ENCODE assay signal across 16 cellular contexts in the genomic region with DNA sequence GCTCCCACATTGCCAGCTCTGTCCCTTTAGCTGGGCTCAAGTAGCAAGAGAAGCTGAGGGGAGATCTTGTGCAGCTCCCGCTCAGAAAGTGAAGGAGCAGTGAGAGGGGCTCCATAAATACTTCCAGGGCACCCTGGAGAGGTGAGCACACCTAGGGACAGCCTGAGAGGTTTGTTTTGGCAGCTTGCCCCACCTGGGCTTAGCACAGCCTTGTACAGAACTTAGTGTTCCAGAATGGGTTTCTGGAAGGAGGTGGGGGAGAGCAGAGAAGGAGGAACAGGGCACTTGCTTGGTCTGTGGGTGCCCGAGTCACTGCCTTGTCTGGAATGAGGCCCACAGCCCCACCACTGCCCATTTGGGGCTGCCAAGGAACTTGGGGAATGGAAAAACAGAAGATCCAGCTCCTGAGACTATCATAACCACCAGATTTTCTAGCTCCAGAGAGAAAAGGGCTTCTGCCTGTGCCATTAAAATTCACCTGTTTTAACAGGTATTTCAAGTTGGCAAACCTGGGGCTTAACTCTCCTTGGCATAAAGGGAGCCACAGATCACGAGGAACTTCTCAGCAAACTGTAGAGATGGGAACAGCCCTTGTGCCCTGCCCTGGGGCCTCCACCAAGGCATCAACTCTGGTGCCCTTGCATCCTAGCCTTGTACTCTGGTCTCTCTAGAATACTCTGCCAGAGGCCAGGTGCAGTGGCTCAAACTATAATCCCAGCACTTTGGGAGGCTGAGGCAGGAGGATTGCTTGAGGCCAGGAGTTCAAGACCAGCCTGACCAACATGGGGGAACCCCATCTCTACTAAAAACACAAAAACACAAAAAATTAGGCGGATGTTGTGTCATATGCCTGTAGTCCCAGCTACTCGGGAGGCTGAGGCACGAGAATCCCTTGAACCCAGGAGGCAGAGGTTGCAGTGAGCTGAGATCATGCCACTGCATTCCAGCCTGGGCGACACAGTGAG. TPM values are rescaled to one million over a fixed set of nuclear protein-coding genes. Genes with fewer than 3 reads are reported as not detected.
A peak's percentile ranks its signal among the peaks of the same experiment; 100 is the strongest.
DNase-seq lines count a peak whose midpoint lies in the region; ATAC-seq and TF ChIP-seq lines count a peak whose summit lies in the region.
"Had no signal": no experiment of that assay in that cellular context is flagged by ENCODE, and none has a peak within 500 bp of the region (broad histone marks: within the 10 kb centered on the region; RNA-seq: fewer than 3 reads in every experiment).

No MANE protein-coding gene starts in this region.

- BruUV-seq in HCT116 (replicated peaks; lab: Mats Ljungman, UMichigan) (no TSS peak), OCI-LY7 (replicated peaks; lab: Mats Ljungman, UMichigan) (no TSS peak)

- no peak for TF ChIP-seq RAD21 in HCT116 (IDR thresholded peaks at IDR 0.05; ENCODE audit: low read depth)

- H3K27me3 ChIP-seq in HCT116 (ENCODE audit: insufficient read depth, low read length) (no peaks in the 10 kb centered on the region), esophagus squamous epithelium (no peaks in the 10 kb centered on the region), rectal smooth muscle tissue (ENCODE audit: control insufficient read depth, insufficient read depth, low read length) (no peaks in the 10 kb centered on the region)

- H3K79me2 ChIP-seq in HCT116 (ENCODE audit: insufficient read depth, low read length) (no peaks in the 10 kb centered on the region), OCI-LY7 (ENCODE audit: insufficient read depth, low read depth, low read length) (no peaks in the 10 kb centered on the region)

- no peaks in the 10 kb centered on the region for H3K36me3 ChIP-seq in HCT116 (ENCODE audit: control insufficient read depth in 1 of 2, insufficient read depth in 2 of 2, low read length in 2 of 2)
- peaks cover 0 to 39% (median 0%) of the 10 kb centered on the region in 3 donors for H3K36me3 ChIP-seq in esophagus squamous epithelium
- peaks cover 5% of the 10 kb centered on the region for H3K36me3 ChIP-seq in rectal smooth muscle tissue (ENCODE audit: control insufficient read depth, insufficient read depth, low read length)
- no peaks in the 10 kb centered on the region for H3K36me3 ChIP-seq in OCI-LY7 (ENCODE audit: insufficient read depth, low read length)

- no peaks in the 10 kb centered on the region for H4K20me1 ChIP-seq in HCT116 (ENCODE audit: insufficient read depth)
- no peaks in the 10 kb centered on the region for H4K20me1 ChIP-seq in OCI-LY7 (ENCODE audit: insufficient read depth, low read length)

- POLR2A ChIA-PET in HCT116 (lab: Charles Lee) (interaction anchor here (3.1 kb wide), 1 partner anchor 15 kb away, joined by 15 read pairs; a partner anchor contains a TSS), OCI-LY7 (lab: Charles Lee) (no interaction called here)

- H2AFZ ChIP-seq in HCT116 (ENCODE audit: low read depth, low read length, poor library complexity, severe bottlenecking) (no peak overlapping the region), OCI-LY7 (ENCODE audit: low read length) (no peak overlapping the region)

- peak; percentile 25; the same call in 1 of the 2 replicates for ATAC-seq in HCT116
- ATAC-seq: activated naive CD8-positive, alpha-beta T cell treated with anti-CD3 and anti-CD28 coated beads, Interleukin-2, amount 50 U/mL, for 24 hours; right cardiac atrium; stimulated activated naive CD8-positive, alpha-beta T cell treated with anti-CD3 and anti-CD28 coated beads, Interleukin-15, amount 100 ng/mL, for 72 hours had no signal

- 73 to 76% methylated on average over 6 of the region's 7 CpGs for WGBS in esophagus squamous epithelium, 2 donors

- H3K27ac ChIP-seq in HCT116 (ENCODE audit: low read depth, low read length) (no peak overlapping the region; the same call in 1 of the 2 replicates), esophagus squamous epithelium (peak overlapping the region in 3 of 4 donors; percentile 68 to 84 (median 76)), rectal smooth muscle tissue (ENCODE audit: low read depth, low read length) (no peak overlapping the region), OCI-LY7 (ENCODE audit: low read depth, low read length, poor library complexity, severe bottlenecking) (no peak overlapping the region)

- CTCF ChIA-PET in HCT116 (lab: Charles Lee), result interaction anchor here (0.8 to 4.2 kb wide), 6 partner anchors 9 to 113 kb away, joined by 3 to 32 read pairs (median 10); a partner anchor contains a TSS
- CTCF ChIA-PET in OCI-LY7 (lab: Charles Lee; ENCODE audit: unreplicated experiment), result interaction anchor here (1.0 kb wide), 1 partner anchor 14 kb away, joined by 3 read pairs; no protein-coding TSS in a partner anchor

- TF ChIP-seq CTCF in HCT116 (IDR thresholded peaks at IDR 0.05 in 2 of 3, conservative IDR thresholded peaks at IDR 0.05 in 1 of 3; ENCODE audit: borderline replicate concordance in 1 of 3, insufficient read depth in 1 of 3, low read depth in 2 of 3, low read length in 2 of 3) (no peak), esophagus squamous epithelium (IDR thresholded peaks at IDR 0.05) (no peak), OCI-LY7 (conservative IDR thresholded peaks at IDR 0.05; ENCODE audit: low read length) (no peak)

- H3K4me1 ChIP-seq in HCT116 (ENCODE audit: control insufficient read depth in 1 of 2, insufficient read depth in 2 of 2, low read length in 2 of 2) (peaks cover 41 to 66% of the 10 kb centered on the region in 2 experiments), esophagus squamous epithelium (peaks cover 13 to 94% (median 18%) of the 10 kb centered on the region in 3 donors), rectal smooth muscle tissue (ENCODE audit: control insufficient read depth, insufficient read depth, low read length) (no peaks in the 10 kb centered on the region), OCI-LY7 (ENCODE audit: insufficient read depth, low read length, poor library complexity, severe bottlenecking) (no peaks in the 10 kb centered on the region)

- TF ChIP-seq POLR2A in HCT116 (IDR thresholded peaks at IDR 0.05; ENCODE audit: borderline replicate concordance, extremely low read depth, insufficient read depth, insufficient read length), result no peak
- TF ChIP-seq POLR2A in esophagus squamous epithelium (IDR thresholded peaks at IDR 0.05), result no peak

- DNase-seq in HCT116 (ENCODE audit: low read depth, low spot score) (no peak), NCI-H510A (lab: John Stamatoyannopoulos, UW) (peak; percentile 65), esophagus squamous epithelium (lab: John Stamatoyannopoulos, UW) (no peak), superior temporal gyrus (ENCODE audit: extremely low spot score) (no peak), NCI-H1092 (lab: John Stamatoyannopoulos, UW) (no peak), OCI-LY7 (ENCODE audit: low spot score) (no peak)
- DNase-seq: activated B cell treated with CpG ODN at 0.5 μM for 24 hours; activated naive CD8-positive, alpha-beta T cell treated with anti-CD3 and anti-CD28 coated beads, Interleukin-2, amount 50 U/mL, for 24 hours; activated T-cell treated with anti-CD3 and anti-CD28 coated beads for 4 hours; CD4-positive, CD25-positive, alpha-beta regulatory T cell; cortex of kidney; right cardiac atrium; stimulated activated naive CD8-positive, alpha-beta T cell treated with anti-CD3 and anti-CD28 coated beads, Interleukin-15, amount 100 ng/mL, for 72 hours had no signal

- H3K4me2 ChIP-seq in HCT116 (ENCODE audit: low read length) (peak overlapping the region; percentile 40), OCI-LY7 (ENCODE audit: low read length) (no peak overlapping the region)

- H3K9ac ChIP-seq in HCT116 (ENCODE audit: low read length) (0 out of 2 replicates have a peak overlapping the region, but pooled peaks have one; percentile 6), rectal smooth muscle tissue (ENCODE audit: low read length) (no peak overlapping the region)

- H3K9me2 ChIP-seq in HCT116 (ENCODE audit: insufficient read depth), result no peaks in the 10 kb centered on the region
- H3K9me2 ChIP-seq in OCI-LY7 (ENCODE audit: insufficient read depth, low read length), result no peaks in the 10 kb centered on the region

- no peak overlapping the region for H3K4me3 ChIP-seq in HCT116 (replicated peaks in 1 of 2; ENCODE audit: low read depth in 1 of 2, low read length in 2 of 2)
- peak overlapping the region in 3 of 4 donors; percentile 39 to 54 (median 47) for H3K4me3 ChIP-seq in esophagus squamous epithelium
- H3K4me3 ChIP-seq in rectal smooth muscle tissue (ENCODE audit: low read length), result peak overlapping the region; percentile 59
- H3K4me3 ChIP-seq in OCI-LY7 (ENCODE audit: low read depth, low read length, poor library complexity, severe bottlenecking), result no peak overlapping the region

- H3K9me3 ChIP-seq in HCT116 (ENCODE audit: control insufficient read depth in 1 of 2, insufficient read depth in 1 of 2, low read depth in 1 of 2, low read length in 2 of 2) (no peaks in the 10 kb centered on the region), esophagus squamous epithelium (no peaks in the 10 kb centered on the region), OCI-LY7 (ENCODE audit: low read length) (no peaks in the 10 kb centered on the region)

- RAD21 ChIA-PET in HCT116 (lab: Charles Lee; ENCODE audit: low non-redundant PET in 1 of 2, low total read pairs in 2 of 2, uncharacterized antibody in 2 of 2, unreplicated experiment in 2 of 2), result no interaction called here

- intact Hi-C loops in HCT116 (cut with micrococcal nuclease) (no loop called here), esophagus squamous epithelium (cut with DNase I) (loop anchor here (10.0 kb wide), 1 partner anchor 59 kb away; no protein-coding TSS in a partner anchor), OCI-LY7 (cut with micrococcal nuclease; ENCODE audit: unreplicated experiment) (no loop called here)

TF ChIP-seq in HCT116, 20 proteins besides CTCF, POLR2A, EP300 and RAD21 (continues in another document):
- no peak for TF ChIP-seq SRF (IDR thresholded peaks at IDR 0.05; ENCODE audit: low read depth)
- no peak for TF ChIP-seq TCF7L2 (IDR thresholded peaks at IDR 0.05; ENCODE audit: borderline replicate concordance, extremely low read depth, insufficient read depth, insufficient read length)

RNA-seq across cellular contexts. Expression of a gene that starts 1.9 kb away (rescaled TPM):
- total RNA-seq in HCT116 (2021; ENCODE audit: unreplicated experiment), result 0.34 TPM
- 0.84 and 0.99 TPM in 2 replicates for polyA plus RNA-seq in HCT116 (2012)
- 10 to 100 TPM in 1 of 4 donors, 1 to 10 TPM in 3; 3.3 to 12.5 (median 7.1) TPM for total RNA-seq in esophagus squamous epithelium
- not detected in 2 replicates for total RNA-seq in OCI-LY7 (2014; rRNA removed; shearing (Covaris generic))
- not detected in 2 replicates for total RNA-seq in OCI-LY7 (2022)
- total RNA-seq: activated B cell treated with CpG ODN at 0.5 μM for 24 hours; CD4-positive, CD25-positive, alpha-beta regulatory T cell; fibroblast of villous mesenchyme; myocyte; right cardiac atrium had no signal
- polyA plus RNA-seq: right cardiac atrium had no signal

RNA-seq across cellular contexts. Expression of a gene that starts 14.4 kb away (rescaled TPM):
- 74.9 TPM for total RNA-seq in HCT116 (2021; ENCODE audit: unreplicated experiment)
- polyA plus RNA-seq in HCT116 (2012), result 34.5 and 36.3 TPM in 2 replicates
- 10 to 100 TPM; 25.6 to 38.6 (median 34.2) TPM for total RNA-seq in esophagus squamous epithelium
- total RNA-seq in OCI-LY7 (2014; rRNA removed; shearing (Covaris generic)), result 14.0 and 14.7 TPM in 2 replicates
- 30.4 and 33.8 TPM in 2 replicates for total RNA-seq in OCI-LY7 (2022)

RNA-seq across cellular contexts. Expression of a gene that starts 15.1 kb away (rescaled TPM):
- total RNA-seq in HCT116 (2021; ENCODE audit: unreplicated experiment) (255 TPM), esophagus squamous epithelium (100 to 1,000 TPM in 1 of 4 donors, 10 to 100 TPM in 3; 60.1 to 141 (median 66.0) TPM), OCI-LY7 (2022) (254 and 256 TPM in 2 replicates)
- polyA plus RNA-seq in HCT116 (2012), result 315 and 319 TPM in 2 replicates
- 241 and 312 TPM in 2 replicates for total RNA-seq in OCI-LY7 (2014; rRNA removed; shearing (Covaris generic))

RNA-seq across cellular contexts. Expression of a gene that starts 59.7 kb away (rescaled TPM):
- total RNA-seq in HCT116 (2021; ENCODE audit: unreplicated experiment) (22.2 TPM), esophagus squamous epithelium (1 to 10 TPM; 4.0 to 9.9 (median 9.2) TPM), OCI-LY7 (2022) (22.1 and 24.1 TPM in 2 replicates)
- 26.8 and 27.2 TPM in 2 replicates for polyA plus RNA-seq in HCT116 (2012)
- 2.3 and 5.8 TPM in 2 replicates for total RNA-seq in OCI-LY7 (2014; rRNA removed; shearing (Covaris generic))

Comparison
In these comparisons a context has a peak if more than half of its experiments do, and no peak if none do; other contexts are left out.
1. H3K27ac ChIP-seq: peak in esophagus squamous epithelium (3 of 4); none in HCT116 (single experiment), rectal smooth muscle tissue (single experiment) and OCI-LY7 (single experiment).
2. H3K4me3 ChIP-seq: peak in esophagus squamous epithelium (3 of 4) and rectal smooth muscle tissue (single experiment); none in HCT116 (0 of 2) and OCI-LY7 (single experiment).